Comparison of ENCODE assay signal across 1 cellular context in the genomic region with DNA sequence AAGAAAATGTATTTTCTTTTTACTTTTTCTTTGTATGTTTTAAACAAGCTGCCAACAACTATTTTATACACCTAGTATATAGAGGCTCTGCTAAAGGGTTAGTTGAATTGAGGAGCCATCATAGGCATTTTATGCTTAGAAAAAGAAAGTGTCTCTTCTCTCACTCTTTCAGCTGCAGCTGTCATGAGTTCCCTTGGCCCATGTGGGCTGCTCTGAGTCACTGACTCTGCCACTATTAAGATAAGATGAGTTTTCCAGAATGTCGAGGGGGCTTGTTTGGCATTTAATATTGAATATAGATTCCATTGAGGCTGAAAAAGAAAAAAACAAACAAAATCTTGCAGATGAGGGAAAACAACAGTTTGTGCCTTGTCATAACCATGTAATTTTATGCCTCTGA.
A peak's percentile ranks its signal among the peaks of the same experiment; 100 is the strongest.
TF ChIP-seq lines count a peak whose summit lies in the region.

No MANE protein-coding gene starts in this region.

TF ChIP-seq in K562, 482 proteins besides CTCF, POLR2A, EP300 and RAD21 (continued from another document):
- TF ChIP-seq TCF15 (CRISPR knock-in tag; IDR thresholded peaks at IDR 0.05) (no peak), HNRNPLL (IDR thresholded peaks at IDR 0.05; ENCODE audit: low read depth, low read length, poor library complexity, severe bottlenecking) (no peak), ZNF717 (CRISPR knock-in tag; IDR thresholded peaks at IDR 0.05) (no peak), MTA2 (IDR thresholded peaks at IDR 0.05; ENCODE audit: low read depth) (0 out of 2 replicates have a peak, but pooled peaks have one; percentile 8), JUN (IDR thresholded peaks at IDR 0.05; ENCODE audit: borderline replicate concordance, low read depth, low read length) (peak; percentile 35; the same call in 1 of the 2 replicates), JUN (CRISPR knock-in tag; IDR thresholded peaks at IDR 0.05; ENCODE audit: borderline replicate concordance) (no peak), NCOR1 (IDR thresholded peaks at IDR 0.05) (no peak), ZFP1 (CRISPR knock-in tag; IDR thresholded peaks at IDR 0.05) (no peak), ILF3 (IDR thresholded peaks at IDR 0.05; ENCODE audit: borderline replicate concordance) (no peak), ZNF436 (CRISPR knock-in tag; IDR thresholded peaks at IDR 0.05) (no peak), SMARCC2 (IDR thresholded peaks at IDR 0.05; ENCODE audit: low read depth) (0 out of 2 replicates have a peak, but pooled peaks have one; percentile 29), YY1 (IDR thresholded peaks at IDR 0.05; ENCODE audit: borderline replicate concordance in 1 of 3, control insufficient read depth in 1 of 3, extremely low read depth in 1 of 3, insufficient read depth in 3 of 3, insufficient read length in 1 of 3, insufficient replicate concordance in 2 of 3, low read depth in 1 of 3, low read length in 2 of 3) (no peak), HBP1 (CRISPR knock-in tag; IDR thresholded peaks at IDR 0.05) (no peak), FOSL1 (tag; conservative IDR thresholded peaks at IDR 0.05) (peak; percentile 85), XRCC5 (IDR thresholded peaks at IDR 0.05; ENCODE audit: low read depth, low read length) (no peak), DPF2 (IDR thresholded peaks at IDR 0.05) (peak; percentile 27; the same call in 1 of the 2 replicates), E2F3 (CRISPR knock-in tag; IDR thresholded peaks at IDR 0.05) (no peak), CBFA2T3 (IDR thresholded peaks at IDR 0.05) (peak; percentile 49), ZNF41 (CRISPR knock-in tag; conservative IDR thresholded peaks at IDR 0.05) (no peak), FOXA1 (IDR thresholded peaks at IDR 0.05; ENCODE audit: borderline replicate concordance) (no peak), SMARCA4 (IDR thresholded peaks at IDR 0.05) (peak; percentile 31; the same call in 1 of the 2 replicates), POLR3G (IDR thresholded peaks at IDR 0.05; ENCODE audit: extremely low read depth, insufficient read length, insufficient replicate concordance) (no peak), ARID1B (IDR thresholded peaks at IDR 0.05) (peak; percentile 46), L3MBTL2 (IDR thresholded peaks at IDR 0.05) (0 out of 2 replicates have a peak, but pooled peaks have one; percentile 12), GATAD2A (IDR thresholded peaks at IDR 0.05) (no peak), JUND (IDR thresholded peaks at IDR 0.05; ENCODE audit: borderline replicate concordance, low read depth, low read length) (peak; percentile 72), JUND (tag; IDR thresholded peaks at IDR 0.05; ENCODE audit: borderline replicate concordance, low read depth, low read length) (peak; percentile 66; the same call in 2 of the 3 replicates), ZNF561 (CRISPR knock-in tag; conservative IDR thresholded peaks at IDR 0.05) (no peak), TCF3 (CRISPR knock-in tag; IDR thresholded peaks at IDR 0.05) (0 out of 2 replicates have a peak, but pooled peaks have one; percentile 16), KLF10 (CRISPR knock-in tag; IDR thresholded peaks at IDR 0.05) (no peak), TAF7 (tag; IDR thresholded peaks at IDR 0.05) (no peak), HLTF (IDR thresholded peaks at IDR 0.05) (no peak), ZSCAN29 (IDR thresholded peaks at IDR 0.05) (no peak)
- TF ChIP-seq, protein P1, sequence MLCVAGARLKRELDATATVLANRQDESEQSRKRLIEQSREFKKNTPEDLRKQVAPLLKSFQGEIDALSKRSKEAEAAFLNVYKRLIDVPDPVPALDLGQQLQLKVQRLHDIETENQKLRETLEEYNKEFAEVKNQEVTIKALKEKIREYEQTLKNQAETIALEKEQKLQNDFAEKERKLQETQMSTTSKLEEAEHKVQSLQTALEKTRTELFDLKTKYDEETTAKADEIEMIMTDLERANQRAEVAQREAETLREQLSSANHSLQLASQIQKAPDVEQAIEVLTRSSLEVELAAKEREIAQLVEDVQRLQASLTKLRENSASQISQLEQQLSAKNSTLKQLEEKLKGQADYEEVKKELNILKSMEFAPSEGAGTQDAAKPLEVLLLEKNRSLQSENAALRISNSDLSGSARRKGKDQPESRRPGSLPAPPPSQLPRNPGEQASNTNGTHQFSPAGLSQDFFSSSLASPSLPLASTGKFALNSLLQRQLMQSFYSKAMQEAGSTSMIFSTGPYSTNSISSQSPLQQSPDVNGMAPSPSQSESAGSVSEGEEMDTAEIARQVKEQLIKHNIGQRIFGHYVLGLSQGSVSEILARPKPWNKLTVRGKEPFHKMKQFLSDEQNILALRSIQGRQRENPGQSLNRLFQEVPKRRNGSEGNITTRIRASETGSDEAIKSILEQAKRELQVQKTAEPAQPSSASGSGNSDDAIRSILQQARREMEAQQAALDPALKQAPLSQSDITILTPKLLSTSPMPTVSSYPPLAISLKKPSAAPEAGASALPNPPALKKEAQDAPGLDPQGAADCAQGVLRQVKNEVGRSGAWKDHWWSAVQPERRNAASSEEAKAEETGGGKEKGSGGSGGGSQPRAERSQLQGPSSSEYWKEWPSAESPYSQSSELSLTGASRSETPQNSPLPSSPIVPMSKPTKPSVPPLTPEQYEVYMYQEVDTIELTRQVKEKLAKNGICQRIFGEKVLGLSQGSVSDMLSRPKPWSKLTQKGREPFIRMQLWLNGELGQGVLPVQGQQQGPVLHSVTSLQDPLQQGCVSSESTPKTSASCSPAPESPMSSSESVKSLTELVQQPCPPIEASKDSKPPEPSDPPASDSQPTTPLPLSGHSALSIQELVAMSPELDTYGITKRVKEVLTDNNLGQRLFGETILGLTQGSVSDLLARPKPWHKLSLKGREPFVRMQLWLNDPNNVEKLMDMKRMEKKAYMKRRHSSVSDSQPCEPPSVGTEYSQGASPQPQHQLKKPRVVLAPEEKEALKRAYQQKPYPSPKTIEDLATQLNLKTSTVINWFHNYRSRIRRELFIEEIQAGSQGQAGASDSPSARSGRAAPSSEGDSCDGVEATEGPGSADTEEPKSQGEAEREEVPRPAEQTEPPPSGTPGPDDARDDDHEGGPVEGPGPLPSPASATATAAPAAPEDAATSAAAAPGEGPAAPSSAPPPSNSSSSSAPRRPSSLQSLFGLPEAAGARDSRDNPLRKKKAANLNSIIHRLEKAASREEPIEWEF (CRISPR knock-in tag; IDR thresholded peaks at IDR 0.05), result no peak
- TF ChIP-seq, protein P2, sequence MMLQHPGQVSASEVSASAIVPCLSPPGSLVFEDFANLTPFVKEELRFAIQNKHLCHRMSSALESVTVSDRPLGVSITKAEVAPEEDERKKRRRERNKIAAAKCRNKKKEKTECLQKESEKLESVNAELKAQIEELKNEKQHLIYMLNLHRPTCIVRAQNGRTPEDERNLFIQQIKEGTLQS (IDR thresholded peaks at IDR 0.05), result peak; percentile 39; the same call in 1 of the 2 replicates
- TF ChIP-seq, protein P2 (CRISPR knock-in tag; conservative IDR thresholded peaks at IDR 0.05), result no peak
- TF ChIP-seq, protein P3, sequence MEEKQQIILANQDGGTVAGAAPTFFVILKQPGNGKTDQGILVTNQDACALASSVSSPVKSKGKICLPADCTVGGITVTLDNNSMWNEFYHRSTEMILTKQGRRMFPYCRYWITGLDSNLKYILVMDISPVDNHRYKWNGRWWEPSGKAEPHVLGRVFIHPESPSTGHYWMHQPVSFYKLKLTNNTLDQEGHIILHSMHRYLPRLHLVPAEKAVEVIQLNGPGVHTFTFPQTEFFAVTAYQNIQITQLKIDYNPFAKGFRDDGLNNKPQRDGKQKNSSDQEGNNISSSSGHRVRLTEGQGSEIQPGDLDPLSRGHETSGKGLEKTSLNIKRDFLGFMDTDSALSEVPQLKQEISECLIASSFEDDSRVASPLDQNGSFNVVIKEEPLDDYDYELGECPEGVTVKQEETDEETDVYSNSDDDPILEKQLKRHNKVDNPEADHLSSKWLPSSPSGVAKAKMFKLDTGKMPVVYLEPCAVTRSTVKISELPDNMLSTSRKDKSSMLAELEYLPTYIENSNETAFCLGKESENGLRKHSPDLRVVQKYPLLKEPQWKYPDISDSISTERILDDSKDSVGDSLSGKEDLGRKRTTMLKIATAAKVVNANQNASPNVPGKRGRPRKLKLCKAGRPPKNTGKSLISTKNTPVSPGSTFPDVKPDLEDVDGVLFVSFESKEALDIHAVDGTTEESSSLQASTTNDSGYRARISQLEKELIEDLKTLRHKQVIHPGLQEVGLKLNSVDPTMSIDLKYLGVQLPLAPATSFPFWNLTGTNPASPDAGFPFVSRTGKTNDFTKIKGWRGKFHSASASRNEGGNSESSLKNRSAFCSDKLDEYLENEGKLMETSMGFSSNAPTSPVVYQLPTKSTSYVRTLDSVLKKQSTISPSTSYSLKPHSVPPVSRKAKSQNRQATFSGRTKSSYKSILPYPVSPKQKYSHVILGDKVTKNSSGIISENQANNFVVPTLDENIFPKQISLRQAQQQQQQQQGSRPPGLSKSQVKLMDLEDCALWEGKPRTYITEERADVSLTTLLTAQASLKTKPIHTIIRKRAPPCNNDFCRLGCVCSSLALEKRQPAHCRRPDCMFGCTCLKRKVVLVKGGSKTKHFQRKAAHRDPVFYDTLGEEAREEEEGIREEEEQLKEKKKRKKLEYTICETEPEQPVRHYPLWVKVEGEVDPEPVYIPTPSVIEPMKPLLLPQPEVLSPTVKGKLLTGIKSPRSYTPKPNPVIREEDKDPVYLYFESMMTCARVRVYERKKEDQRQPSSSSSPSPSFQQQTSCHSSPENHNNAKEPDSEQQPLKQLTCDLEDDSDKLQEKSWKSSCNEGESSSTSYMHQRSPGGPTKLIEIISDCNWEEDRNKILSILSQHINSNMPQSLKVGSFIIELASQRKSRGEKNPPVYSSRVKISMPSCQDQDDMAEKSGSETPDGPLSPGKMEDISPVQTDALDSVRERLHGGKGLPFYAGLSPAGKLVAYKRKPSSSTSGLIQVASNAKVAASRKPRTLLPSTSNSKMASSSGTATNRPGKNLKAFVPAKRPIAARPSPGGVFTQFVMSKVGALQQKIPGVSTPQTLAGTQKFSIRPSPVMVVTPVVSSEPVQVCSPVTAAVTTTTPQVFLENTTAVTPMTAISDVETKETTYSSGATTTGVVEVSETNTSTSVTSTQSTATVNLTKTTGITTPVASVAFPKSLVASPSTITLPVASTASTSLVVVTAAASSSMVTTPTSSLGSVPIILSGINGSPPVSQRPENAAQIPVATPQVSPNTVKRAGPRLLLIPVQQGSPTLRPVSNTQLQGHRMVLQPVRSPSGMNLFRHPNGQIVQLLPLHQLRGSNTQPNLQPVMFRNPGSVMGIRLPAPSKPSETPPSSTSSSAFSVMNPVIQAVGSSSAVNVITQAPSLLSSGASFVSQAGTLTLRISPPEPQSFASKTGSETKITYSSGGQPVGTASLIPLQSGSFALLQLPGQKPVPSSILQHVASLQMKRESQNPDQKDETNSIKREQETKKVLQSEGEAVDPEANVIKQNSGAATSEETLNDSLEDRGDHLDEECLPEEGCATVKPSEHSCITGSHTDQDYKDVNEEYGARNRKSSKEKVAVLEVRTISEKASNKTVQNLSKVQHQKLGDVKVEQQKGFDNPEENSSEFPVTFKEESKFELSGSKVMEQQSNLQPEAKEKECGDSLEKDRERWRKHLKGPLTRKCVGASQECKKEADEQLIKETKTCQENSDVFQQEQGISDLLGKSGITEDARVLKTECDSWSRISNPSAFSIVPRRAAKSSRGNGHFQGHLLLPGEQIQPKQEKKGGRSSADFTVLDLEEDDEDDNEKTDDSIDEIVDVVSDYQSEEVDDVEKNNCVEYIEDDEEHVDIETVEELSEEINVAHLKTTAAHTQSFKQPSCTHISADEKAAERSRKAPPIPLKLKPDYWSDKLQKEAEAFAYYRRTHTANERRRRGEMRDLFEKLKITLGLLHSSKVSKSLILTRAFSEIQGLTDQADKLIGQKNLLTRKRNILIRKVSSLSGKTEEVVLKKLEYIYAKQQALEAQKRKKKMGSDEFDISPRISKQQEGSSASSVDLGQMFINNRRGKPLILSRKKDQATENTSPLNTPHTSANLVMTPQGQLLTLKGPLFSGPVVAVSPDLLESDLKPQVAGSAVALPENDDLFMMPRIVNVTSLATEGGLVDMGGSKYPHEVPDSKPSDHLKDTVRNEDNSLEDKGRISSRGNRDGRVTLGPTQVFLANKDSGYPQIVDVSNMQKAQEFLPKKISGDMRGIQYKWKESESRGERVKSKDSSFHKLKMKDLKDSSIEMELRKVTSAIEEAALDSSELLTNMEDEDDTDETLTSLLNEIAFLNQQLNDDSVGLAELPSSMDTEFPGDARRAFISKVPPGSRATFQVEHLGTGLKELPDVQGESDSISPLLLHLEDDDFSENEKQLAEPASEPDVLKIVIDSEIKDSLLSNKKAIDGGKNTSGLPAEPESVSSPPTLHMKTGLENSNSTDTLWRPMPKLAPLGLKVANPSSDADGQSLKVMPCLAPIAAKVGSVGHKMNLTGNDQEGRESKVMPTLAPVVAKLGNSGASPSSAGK (IDR thresholded peaks at IDR 0.05), result 0 out of 2 replicates have a peak, but pooled peaks have one; percentile 16
TF ChIP-seq in K562: peak in this region for 13.
